In the genomic region with DNA sequence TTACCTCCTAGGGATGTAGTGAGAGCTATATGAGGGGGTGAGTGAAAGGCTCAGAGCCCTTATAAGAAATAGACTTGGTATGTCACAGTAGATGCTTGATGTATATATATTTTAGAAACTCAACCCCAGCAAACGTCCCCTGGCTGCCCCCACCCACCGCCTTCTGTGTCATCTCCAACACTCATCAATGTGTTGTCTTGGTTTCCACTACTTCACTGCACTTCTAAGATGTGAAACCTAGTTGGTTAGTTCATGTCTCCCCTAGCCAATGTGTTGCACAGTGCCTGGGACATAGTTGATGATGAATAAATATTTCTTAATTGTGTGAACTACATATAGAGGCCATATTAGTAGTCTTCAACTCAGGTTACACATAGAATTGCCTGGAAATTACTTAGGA, we compare ENCODE assay signal across 22 cellular contexts. TPM values are rescaled to one million over a fixed set of nuclear protein-coding genes. Genes with fewer than 3 reads are reported as not detected.
DNase-seq lines count a peak whose midpoint lies in the region; ATAC-seq and TF ChIP-seq lines count a peak whose summit lies in the region.
"Had no signal": no experiment of that assay in that cellular context is flagged by ENCODE, and none has a peak within 500 bp of the region (broad histone marks: within the 10 kb centered on the region; RNA-seq: fewer than 3 reads in every experiment).

No MANE protein-coding gene starts in this region.

- H3K4me1 Mint-ChIP-seq in activated CD8-positive, alpha-beta T cell treated with anti-CD3 and anti-CD28 coated beads for 36 hours (ENCODE audit: low read depth) = peaks cover 38% of the 10 kb centered on the region
- peaks cover 32% of the 10 kb centered on the region for H3K4me1 Mint-ChIP-seq in activated CD8-positive, alpha-beta T cell treated with anti-CD3 and anti-CD28 coated beads, Interleukin-2, amount 10 ng/mL, durations not matched to agents 7 days and 5 days (ENCODE audit: low read depth)
- peaks cover 37% of the 10 kb centered on the region for H3K4me1 Mint-ChIP-seq in activated naive CD8-positive, alpha-beta T cell treated with anti-CD3 and anti-CD28 coated beads for 36 hours
- H3K4me1 Mint-ChIP-seq in natural killer cell = peaks cover 58 to 72% of the 10 kb centered on the region in 2 donors
- peaks cover 54% of the 10 kb centered on the region for H3K4me1 Mint-ChIP-seq in stimulated activated naive CD8-positive, alpha-beta T cell treated with anti-CD3 and anti-CD28 coated beads, Interleukin-15, amount 100 ng/mL, for 72 hours

- POLR2A ChIA-PET in activated CD8-positive, alpha-beta T cell treated with anti-CD3 and anti-CD28 coated beads for 36 hours (lab: Charles Lee) = no interaction called here
- POLR2A ChIA-PET in activated CD8-positive, alpha-beta T cell treated with anti-CD3 and anti-CD28 coated beads, Interleukin-2, amount 10 ng/mL, durations not matched to agents 7 days and 5 days (lab: Charles Lee) = no interaction called here

- intact Hi-C loops in activated CD8-positive, alpha-beta T cell treated with anti-CD3 and anti-CD28 coated beads for 36 hours (cut with micrococcal nuclease) = no loop called here
- intact Hi-C loops in natural killer cell (cut with micrococcal nuclease) = no loop called here

- H3K27ac Mint-ChIP-seq in activated CD8-positive, alpha-beta T cell treated with anti-CD3 and anti-CD28 coated beads for 36 hours = no peak overlapping the region
- no peak overlapping the region for H3K27ac Mint-ChIP-seq in activated CD8-positive, alpha-beta T cell treated with anti-CD3 and anti-CD28 coated beads, Interleukin-2, amount 10 ng/mL, durations not matched to agents 7 days and 5 days
- H3K27ac Mint-ChIP-seq in activated naive CD8-positive, alpha-beta T cell treated with anti-CD3 and anti-CD28 coated beads for 36 hours = no peak overlapping the region
- peak overlapping the region; percentile 94 to 95 for H3K27ac Mint-ChIP-seq in natural killer cell
- H3K27ac Mint-ChIP-seq in stimulated activated naive CD8-positive, alpha-beta T cell treated with anti-CD3 and anti-CD28 coated beads, Interleukin-15, amount 100 ng/mL, for 72 hours = no peak overlapping the region
- H3K27ac Mint-ChIP-seq: CD4-positive, CD25-positive, alpha-beta regulatory T cell had no signal

- CTCF ChIA-PET in activated CD8-positive, alpha-beta T cell treated with anti-CD3 and anti-CD28 coated beads for 36 hours (lab: Charles Lee) = interaction anchor here (0.8 to 2.1 kb wide), 7 partner anchors 38 to 158 kb away, joined by 3 to 15 read pairs (median 4); no protein-coding TSS in a partner anchor
- CTCF ChIA-PET in activated CD8-positive, alpha-beta T cell treated with anti-CD3 and anti-CD28 coated beads, Interleukin-2, amount 10 ng/mL, durations not matched to agents 7 days and 5 days (lab: Charles Lee) = interaction anchor here (0.7 to 1.6 kb wide), 5 partner anchors 76 to 233 kb away, joined by 3 to 17 read pairs (median 5); no protein-coding TSS in a partner anchor

- no peaks in the 10 kb centered on the region for H3K36me3 Mint-ChIP-seq in activated CD8-positive, alpha-beta T cell treated with anti-CD3 and anti-CD28 coated beads for 36 hours (ENCODE audit: low read depth)
- H3K36me3 Mint-ChIP-seq in activated CD8-positive, alpha-beta T cell treated with anti-CD3 and anti-CD28 coated beads, Interleukin-2, amount 10 ng/mL, durations not matched to agents 7 days and 5 days (ENCODE audit: low read depth) = no peaks in the 10 kb centered on the region
- no peaks in the 10 kb centered on the region for H3K36me3 Mint-ChIP-seq in activated naive CD8-positive, alpha-beta T cell treated with anti-CD3 and anti-CD28 coated beads for 36 hours
- peaks cover 23% of the 10 kb centered on the region for H3K36me3 Mint-ChIP-seq in natural killer cell
- H3K36me3 Mint-ChIP-seq: CD4-positive, CD25-positive, alpha-beta regulatory T cell had no signal

- peak; percentile 65 for DNase-seq in activated CD8-positive, alpha-beta T cell treated with anti-CD3 and anti-CD28 coated beads for 36 hours
- no peak for DNase-seq in activated CD8-positive, alpha-beta T cell treated with anti-CD3 and anti-CD28 coated beads, Interleukin-2, amount 10 ng/mL, durations not matched to agents 7 days and 5 days
- DNase-seq in activated naive CD8-positive, alpha-beta T cell treated with anti-CD3 and anti-CD28 coated beads for 36 hours = peak; percentile 16
- DNase-seq in natural killer cell (peak; percentile 27), NCI-H1092 (lab: John Stamatoyannopoulos, UW) (no peak), ureter (ENCODE audit: low spot score) (no peak)
- peak in 1 of 2 donors; percentile 18 for DNase-seq in stimulated activated naive CD8-positive, alpha-beta T cell treated with anti-CD3 and anti-CD28 coated beads, Interleukin-15, amount 100 ng/mL, for 72 hours
- DNase-seq: CD4-positive, CD25-positive, alpha-beta regulatory T cell; DMS153; DND-41; MV-4-11; NCI-H1105 treated with DMSO at 0.1 percent for 48 hours; NCI-H146; NCI-H1930; NCI-H2107; NCI-H524; NCI-H748 treated with DMSO at 0.1 percent for 48 hours; PC-3 had no signal

- H3K27me3 Mint-ChIP-seq in activated CD8-positive, alpha-beta T cell treated with anti-CD3 and anti-CD28 coated beads for 36 hours = peaks cover 2% of the 10 kb centered on the region
- peaks cover 6% of the 10 kb centered on the region for H3K27me3 Mint-ChIP-seq in activated CD8-positive, alpha-beta T cell treated with anti-CD3 and anti-CD28 coated beads, Interleukin-2, amount 10 ng/mL, durations not matched to agents 7 days and 5 days (ENCODE audit: low read depth)
- H3K27me3 Mint-ChIP-seq in activated naive CD8-positive, alpha-beta T cell treated with anti-CD3 and anti-CD28 coated beads for 36 hours = peaks cover 3% of the 10 kb centered on the region
- no peaks in the 10 kb centered on the region for H3K27me3 Mint-ChIP-seq in natural killer cell (ENCODE audit: low read depth in 2 of 2)
- H3K27me3 Mint-ChIP-seq in stimulated activated naive CD8-positive, alpha-beta T cell treated with anti-CD3 and anti-CD28 coated beads, Interleukin-15, amount 100 ng/mL, for 72 hours = no peaks in the 10 kb centered on the region

- TF ChIP-seq CTCF in activated CD8-positive, alpha-beta T cell treated with anti-CD3 and anti-CD28 coated beads for 36 hours (IDR thresholded peaks at IDR 0.05) = no peak
- no peak for TF ChIP-seq CTCF in natural killer cell (IDR thresholded peaks at IDR 0.05)

- H3K9me3 Mint-ChIP-seq in activated CD8-positive, alpha-beta T cell treated with anti-CD3 and anti-CD28 coated beads for 36 hours = no peaks in the 10 kb centered on the region
- no peaks in the 10 kb centered on the region for H3K9me3 Mint-ChIP-seq in activated CD8-positive, alpha-beta T cell treated with anti-CD3 and anti-CD28 coated beads, Interleukin-2, amount 10 ng/mL, durations not matched to agents 7 days and 5 days (ENCODE audit: insufficient read depth)
- H3K9me3 Mint-ChIP-seq in activated naive CD8-positive, alpha-beta T cell treated with anti-CD3 and anti-CD28 coated beads for 36 hours = no peaks in the 10 kb centered on the region
- no peaks in the 10 kb centered on the region for H3K9me3 Mint-ChIP-seq in natural killer cell
- H3K9me3 Mint-ChIP-seq in stimulated activated naive CD8-positive, alpha-beta T cell treated with anti-CD3 and anti-CD28 coated beads, Interleukin-15, amount 100 ng/mL, for 72 hours = peaks cover 0 to 5% of the 10 kb centered on the region in 2 donors

- peak; percentile 38 for ATAC-seq in activated CD8-positive, alpha-beta T cell treated with anti-CD3 and anti-CD28 coated beads for 36 hours
- no peak for ATAC-seq in activated CD8-positive, alpha-beta T cell treated with anti-CD3 and anti-CD28 coated beads, Interleukin-2, amount 10 ng/mL, durations not matched to agents 7 days and 5 days
- peak; percentile 33 to 45 (median 37) for ATAC-seq in natural killer cell
- ATAC-seq in stimulated activated naive CD8-positive, alpha-beta T cell treated with anti-CD3 and anti-CD28 coated beads, Interleukin-15, amount 100 ng/mL, for 72 hours = peak; percentile 19
- ATAC-seq: K562, PC-3 had no signal

- no peak overlapping the region for H3K4me3 Mint-ChIP-seq in activated CD8-positive, alpha-beta T cell treated with anti-CD3 and anti-CD28 coated beads for 36 hours
- H3K4me3 Mint-ChIP-seq in activated CD8-positive, alpha-beta T cell treated with anti-CD3 and anti-CD28 coated beads, Interleukin-2, amount 10 ng/mL, durations not matched to agents 7 days and 5 days = no peak overlapping the region
- H3K4me3 Mint-ChIP-seq in activated naive CD8-positive, alpha-beta T cell treated with anti-CD3 and anti-CD28 coated beads for 36 hours = no peak overlapping the region
- H3K4me3 Mint-ChIP-seq in natural killer cell = peak overlapping the region; percentile 66
- H3K4me3 Mint-ChIP-seq in stimulated activated naive CD8-positive, alpha-beta T cell treated with anti-CD3 and anti-CD28 coated beads, Interleukin-15, amount 100 ng/mL, for 72 hours = no peak overlapping the region
- H3K4me3 Mint-ChIP-seq: CD4-positive, CD25-positive, alpha-beta regulatory T cell had no signal

RNA-seq across cellular contexts. Expression of a gene that starts 4.4 kb away (rescaled TPM):
- 1 to 10 TPM; 6.3 to 8.2 TPM for total RNA-seq in activated CD8-positive, alpha-beta T cell treated with anti-CD3 and anti-CD28 coated beads for 36 hours
- 10 to 100 TPM; 12.0 to 13.0 TPM for total RNA-seq in activated CD8-positive, alpha-beta T cell treated with anti-CD3 and anti-CD28 coated beads, Interleukin-2, amount 10 ng/mL, durations not matched to agents 7 days and 5 days
- 1 to 10 TPM; 8.6 to 8.9 TPM for total RNA-seq in activated naive CD8-positive, alpha-beta T cell treated with anti-CD3 and anti-CD28 coated beads for 36 hours
- total RNA-seq in natural killer cell (100 to 1,000 TPM; 644 to 736 (median 713) TPM), ureter (not detected)
- total RNA-seq: HT1080, K562, LHCN-M2, MCF 10A, PC-3 had no signal

RNA-seq across cellular contexts. Expression of a gene that starts 20.0 kb away (rescaled TPM):
- total RNA-seq in activated CD8-positive, alpha-beta T cell treated with anti-CD3 and anti-CD28 coated beads for 36 hours = not detected
- total RNA-seq in activated CD8-positive, alpha-beta T cell treated with anti-CD3 and anti-CD28 coated beads, Interleukin-2, amount 10 ng/mL, durations not matched to agents 7 days and 5 days = not detected
- total RNA-seq in activated naive CD8-positive, alpha-beta T cell treated with anti-CD3 and anti-CD28 coated beads for 36 hours = not detected
- total RNA-seq in natural killer cell (not detected), ureter (not detected)
- total RNA-seq: CD4-positive, CD25-positive, alpha-beta regulatory T cell; K562; LHCN-M2 had no signal

Comparison
In these comparisons a context has a peak if more than half of its experiments do, and no peak if none do; other contexts are left out.
1. DNase-seq: peak in activated CD8-positive, alpha-beta T cell treated with anti-CD3 and anti-CD28 coated beads for 36 hours (single experiment), activated naive CD8-positive, alpha-beta T cell treated with anti-CD3 and anti-CD28 coated beads for 36 hours (single experiment) and natural killer cell (single experiment); none in activated CD8-positive, alpha-beta T cell treated with anti-CD3 and anti-CD28 coated beads, Interleukin-2, amount 10 ng/mL, durations not matched to agents 7 days and 5 days (single experiment), NCI-H1092 (single experiment) and ureter (single experiment).
2. H3K27ac Mint-ChIP-seq: peak in natural killer cell (2 of 2); none in activated CD8-positive, alpha-beta T cell treated with anti-CD3 and anti-CD28 coated beads for 36 hours (single experiment), activated CD8-positive, alpha-beta T cell treated with anti-CD3 and anti-CD28 coated beads, Interleukin-2, amount 10 ng/mL, durations not matched to agents 7 days and 5 days (single experiment), activated naive CD8-positive, alpha-beta T cell treated with anti-CD3 and anti-CD28 coated beads for 36 hours (single experiment) and stimulated activated naive CD8-positive, alpha-beta T cell treated with anti-CD3 and anti-CD28 coated beads, Interleukin-15, amount 100 ng/mL, for 72 hours (0 of 2).
3. RNA of a gene that starts 4.4 kb away (total RNA-seq): 644 to 736 TPM in natural killer cell; 12.0 to 13.0 TPM in activated CD8-positive, alpha-beta T cell treated with anti-CD3 and anti-CD28 coated beads, Interleukin-2, amount 10 ng/mL, durations not matched to agents 7 days and 5 days, 8.6 to 8.9 TPM in activated naive CD8-positive, alpha-beta T cell treated with anti-CD3 and anti-CD28 coated beads for 36 hours, 6.3 to 8.2 TPM in activated CD8-positive, alpha-beta T cell treated with anti-CD3 and anti-CD28 coated beads for 36 hours and not detected in ureter (single experiment); every median in the first group is over 10 times any median in the second.